Comparison of ENCODE assay signal across 24 cellular contexts in genomic region chr20:53344891-53345290, GRCh38.
"Had no signal": no experiment of that assay in that cellular context is flagged by ENCODE, and none has a peak within 500 bp of the region (broad histone marks: within the 10 kb centered on the region; RNA-seq: fewer than 3 reads in every experiment).

No MANE protein-coding gene starts in this region.

- H3K4me3 ChIP-seq: breast epithelium had no signal

- H3K4me3 Mint-ChIP-seq: activated CD4-positive, alpha-beta memory T cell treated with anti-CD3 and anti-CD28 coated beads, Interleukin-2, amount 10 ng/mL, durations not matched to agents 7 days and 5 days; activated CD4-positive, alpha-beta T cell treated with anti-CD3 and anti-CD28 coated beads for 36 hours; activated naive CD4-positive, alpha-beta T cell treated with anti-CD3 and anti-CD28 coated beads, Interleukin-2, amount 50 U/mL, for 24 hours; activated T-cell treated with anti-CD3 and anti-CD28 coated beads, Interleukin-2, amount 50 U/mL, for 72 hours; T-cell had no signal

- ATAC-seq: activated CD4-positive, alpha-beta T cell treated with anti-CD3 and anti-CD28 coated beads for 36 hours; activated T-cell treated with anti-CD3 and anti-CD28 coated beads, Interleukin-2, amount 50 U/mL, for 72 hours; PC-3; T-cell had no signal

- H3K4me1 ChIP-seq: breast epithelium had no signal

- H3K27ac Mint-ChIP-seq: activated CD4-positive, alpha-beta memory T cell treated with anti-CD3 and anti-CD28 coated beads, Interleukin-2, amount 10 ng/mL, durations not matched to agents 7 days and 5 days; activated CD4-positive, alpha-beta T cell treated with anti-CD3 and anti-CD28 coated beads for 36 hours; activated naive CD4-positive, alpha-beta T cell treated with anti-CD3 and anti-CD28 coated beads, Interleukin-2, amount 50 U/mL, for 24 hours; activated T-cell treated with anti-CD3 and anti-CD28 coated beads, Interleukin-2, amount 50 U/mL, for 72 hours; T-cell had no signal

- DNase-seq: activated CD4-positive, alpha-beta memory T cell treated with anti-CD3 and anti-CD28 coated beads, Interleukin-2, amount 10 ng/mL, durations not matched to agents 7 days and 5 days; activated CD4-positive, alpha-beta T cell treated with anti-CD3 and anti-CD28 coated beads for 36 hours; activated CD4-positive, alpha-beta T cell treated with anti-CD3 and anti-CD28 coated beads, Interleukin-2, amount 50 U/mL, for 1 hour; activated CD4-positive, CD25-positive, alpha-beta regulatory T cell; activated CD8-positive, alpha-beta memory T cell treated with anti-CD3 and anti-CD28 coated beads, Interleukin-2, amount 50 U/mL, for 4 hours; activated T-cell treated with anti-CD3 and anti-CD28 coated beads, Interleukin-2, amount 50 U/mL, for 72 hours; aorta; IMR-90; KG1; NCI-H1105; NCI-H1436; NCI-H1694 treated with DMSO at 0.1 percent for 48 hours; NCI-H2081; NCI-H510A treated with DMSO at 0.1 percent for 48 hours; NCI-H69; NK-92 treated with Interleukin-12 subunit alpha and Interleukin-12 subunit beta, amount 100 ng/mL, for 24 hours; PC-3; SHP77 treated with DMSO at 0.1 percent for 48 hours; T-cell; T-helper 2 cell; T1000 had no signal

- H3K27me3 ChIP-seq: breast epithelium had no signal

- H3K9me3 Mint-ChIP-seq: activated CD4-positive, alpha-beta memory T cell treated with anti-CD3 and anti-CD28 coated beads, Interleukin-2, amount 10 ng/mL, durations not matched to agents 7 days and 5 days had no signal

- H3K27me3 Mint-ChIP-seq: activated CD4-positive, alpha-beta memory T cell treated with anti-CD3 and anti-CD28 coated beads, Interleukin-2, amount 10 ng/mL, durations not matched to agents 7 days and 5 days; activated CD4-positive, alpha-beta T cell treated with anti-CD3 and anti-CD28 coated beads for 36 hours; activated naive CD4-positive, alpha-beta T cell treated with anti-CD3 and anti-CD28 coated beads, Interleukin-2, amount 50 U/mL, for 24 hours had no signal

- H3K4me1 Mint-ChIP-seq: activated CD4-positive, alpha-beta memory T cell treated with anti-CD3 and anti-CD28 coated beads, Interleukin-2, amount 10 ng/mL, durations not matched to agents 7 days and 5 days; activated CD4-positive, alpha-beta T cell treated with anti-CD3 and anti-CD28 coated beads for 36 hours had no signal

- H3K27ac ChIP-seq: breast epithelium, VCaP had no signal

- H3K36me3 ChIP-seq: breast epithelium had no signal
